15 cellular contexts compared by ENCODE assay signal in genomic region chr6:37484786-37485170, GRCh38.
"Had no signal": no experiment of that assay in that cellular context is flagged by ENCODE, and none has a peak within 500 bp of the region (broad histone marks: within the 10 kb centered on the region; RNA-seq: fewer than 3 reads in every experiment).

No MANE protein-coding gene starts in this region.

- H3K27me3 ChIP-seq: brain microvascular endothelial cell, colonic mucosa, gastrocnemius medialis, heart left ventricle, right lobe of liver, thyroid gland had no signal

- H3K4me3 Mint-ChIP-seq: activated naive CD4-positive, alpha-beta T cell treated with anti-CD3 and anti-CD28 coated beads, Interleukin-2, amount 10 ng/mL, durations not matched to agents 7 days and 5 days; activated naive CD8-positive, alpha-beta T cell treated with anti-CD3 and anti-CD28 coated beads, Interleukin-2, amount 50 U/mL, for 24 hours; activated T-cell treated with anti-CD3 and anti-CD28 coated beads, Interleukin-2, amount 50 U/mL, for 4 hours; mesothelial cell of epicardium; neural crest cell had no signal

- H3K4me3 ChIP-seq: colonic mucosa, gastrocnemius medialis, heart left ventricle, right lobe of liver, smooth muscle cell, thyroid gland had no signal

- H3K9me3 Mint-ChIP-seq: activated naive CD4-positive, alpha-beta T cell treated with anti-CD3 and anti-CD28 coated beads, Interleukin-2, amount 10 ng/mL, durations not matched to agents 7 days and 5 days; activated naive CD8-positive, alpha-beta T cell treated with anti-CD3 and anti-CD28 coated beads, Interleukin-2, amount 50 U/mL, for 24 hours; activated T-cell treated with anti-CD3 and anti-CD28 coated beads, Interleukin-2, amount 50 U/mL, for 4 hours; mesothelial cell of epicardium; neural crest cell had no signal

- H3K27me3 Mint-ChIP-seq: activated naive CD4-positive, alpha-beta T cell treated with anti-CD3 and anti-CD28 coated beads, Interleukin-2, amount 10 ng/mL, durations not matched to agents 7 days and 5 days; activated naive CD8-positive, alpha-beta T cell treated with anti-CD3 and anti-CD28 coated beads, Interleukin-2, amount 50 U/mL, for 24 hours had no signal

- DNase-seq: kidney had no signal

- H3K27ac ChIP-seq: brain microvascular endothelial cell, colonic mucosa, gastrocnemius medialis, heart left ventricle, parathyroid adenoma, right lobe of liver, thyroid gland, VCaP had no signal

- H3K9ac ChIP-seq: parathyroid adenoma had no signal

- H3K36me3 ChIP-seq: colonic mucosa had no signal

- H3K9me3 ChIP-seq: colonic mucosa, gastrocnemius medialis, heart left ventricle, right lobe of liver, thyroid gland had no signal

- H3K4me1 ChIP-seq: colonic mucosa, gastrocnemius medialis, parathyroid adenoma, right lobe of liver had no signal

- H3K27ac Mint-ChIP-seq: activated naive CD4-positive, alpha-beta T cell treated with anti-CD3 and anti-CD28 coated beads, Interleukin-2, amount 10 ng/mL, durations not matched to agents 7 days and 5 days; activated naive CD8-positive, alpha-beta T cell treated with anti-CD3 and anti-CD28 coated beads, Interleukin-2, amount 50 U/mL, for 24 hours; mesothelial cell of epicardium had no signal
